ENCODE assay signal across 19 cellular contexts in the genomic region with DNA sequence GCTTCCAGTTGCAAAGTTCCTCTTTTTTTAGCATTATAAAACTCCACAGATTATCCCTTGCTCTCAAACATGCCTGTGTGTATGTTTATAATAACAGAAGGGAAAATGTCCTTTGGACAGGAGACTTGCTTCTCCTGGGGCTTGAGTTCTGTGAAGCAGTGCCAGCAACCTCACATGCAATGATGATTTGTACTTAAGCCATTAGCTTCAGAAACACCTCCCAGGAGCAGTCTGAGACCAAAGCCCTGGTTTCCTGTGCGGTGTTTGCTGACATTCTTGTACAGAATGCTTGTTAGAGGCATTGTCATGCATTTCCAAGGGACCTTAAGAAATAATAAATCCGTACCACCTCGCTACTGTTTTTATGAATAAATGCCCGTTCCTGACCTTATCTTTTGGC.
DNase-seq lines count a peak whose midpoint lies in the region; TF ChIP-seq lines count a peak whose summit lies in the region.
"Had no signal": no experiment of that assay in that cellular context is flagged by ENCODE, and none has a peak within 500 bp of the region (broad histone marks: within the 10 kb centered on the region; RNA-seq: fewer than 3 reads in every experiment).

No MANE protein-coding gene starts in this region.

- H3K27ac Mint-ChIP-seq in Caco-2 (ENCODE audit: unreplicated experiment), result no peak overlapping the region
- H3K27ac Mint-ChIP-seq: CD14-positive monocyte, HFFc6 had no signal

- WGBS in hepatocyte (ENCODE audit: low lambda C conversion rate, missing lambda C conversion rate), result 62% methylated on average over 4 of the region's 4 CpGs

- no peaks in the 10 kb centered on the region for H3K9me3 ChIP-seq in MG63
- no peaks in the 10 kb centered on the region for H3K9me3 ChIP-seq in hepatocyte (ENCODE audit: low read depth)
- no peaks in the 10 kb centered on the region for H3K9me3 ChIP-seq in stomach smooth muscle (ENCODE audit: control insufficient read depth in 2 of 2, low read length in 2 of 2)
- H3K9me3 ChIP-seq in Caco-2, result peaks cover 2% of the 10 kb centered on the region
- H3K9me3 ChIP-seq: SK-N-SH had no signal

- H3K4me1 ChIP-seq in hepatocyte (ENCODE audit: insufficient read depth), result peaks cover 5% of the 10 kb centered on the region
- peaks cover 24% of the 10 kb centered on the region for H3K4me1 ChIP-seq in stomach smooth muscle (ENCODE audit: control insufficient read depth, insufficient read depth, low read length)
- H3K4me1 ChIP-seq in Caco-2, result no peaks in the 10 kb centered on the region

- H3K27ac ChIP-seq in hepatocyte, result peak overlapping the region; percentile 14
- H3K27ac ChIP-seq in stomach smooth muscle (ENCODE audit: low read length), result peak overlapping the region; percentile 46

- H3K79me2 ChIP-seq in hepatocyte, result no peaks in the 10 kb centered on the region

- no peak overlapping the region for H3K9ac ChIP-seq in stomach smooth muscle (ENCODE audit: low read length in 2 of 2)
- H3K9ac ChIP-seq: SK-N-SH had no signal

- H3K4me3 ChIP-seq in MG63 (no peak overlapping the region), hepatocyte (no peak overlapping the region), stomach smooth muscle (ENCODE audit: low read length in 2 of 2) (peak overlapping the region; percentile 2 to 29), Caco-2 (ENCODE audit: low read depth, low read length) (no peak overlapping the region)

- intact Hi-C loops in Caco-2 (cut with micrococcal nuclease; ENCODE audit: unreplicated experiment), result no loop called here

- DNase-seq in MG63, result peak; percentile 43
- peak; percentile 1 for DNase-seq in cerebellar cortex (ENCODE audit: low spot score)
- no peak for DNase-seq in hepatocyte (ENCODE audit: low spot score)
- DNase-seq in SW480 (ENCODE audit: low spot score), result no peak
- no peak for DNase-seq in HT-29 (ENCODE audit: low spot score)
- DNase-seq in Caco-2, result no peak
- DNase-seq: ACHN, AML-193, COR-L47, DMS153, EL, HFFc6, NCI-H1417 treated with DMSO at 0.1 percent for 48 hours, NCI-H2029, NCI-H2171 treated with DMSO at 0.1 percent for 48 hours, NCI-H774, SK-N-SH had no signal

- POLR2A ChIA-PET in Caco-2 (lab: Charles Lee), result no interaction called here

- H3K4me1 Mint-ChIP-seq in Caco-2 (ENCODE audit: low read depth, unreplicated experiment), result no peaks in the 10 kb centered on the region
- H3K4me1 Mint-ChIP-seq: CD14-positive monocyte had no signal

- H3K4me3 Mint-ChIP-seq in Caco-2 (ENCODE audit: unreplicated experiment), result no peak overlapping the region
- H3K4me3 Mint-ChIP-seq: CD14-positive monocyte, HFFc6 had no signal

- no peaks in the 10 kb centered on the region for H3K9me3 Mint-ChIP-seq in Caco-2 (ENCODE audit: unreplicated experiment)

- TF ChIP-seq CTCF in hepatocyte (IDR thresholded peaks at IDR 0.05; ENCODE audit: poor library complexity) (no peak), Caco-2 (IDR thresholded peaks at IDR 0.05; ENCODE audit: insufficient read depth in 1 of 2, low read depth in 1 of 2, low read length in 1 of 2, severe bottlenecking in 1 of 2, unreplicated experiment in 1 of 2) (no peak)

- H3K36me3 ChIP-seq in MG63 (no peaks in the 10 kb centered on the region), hepatocyte (replicated peaks; ENCODE audit: insufficient read depth, low read depth) (no peaks in the 10 kb centered on the region), stomach smooth muscle (ENCODE audit: control insufficient read depth in 2 of 2, insufficient read depth in 2 of 2, low read length in 2 of 2) (no peaks in the 10 kb centered on the region), Caco-2 (ENCODE audit: control insufficient read depth, insufficient read depth, low read length) (no peaks in the 10 kb centered on the region)

- no peaks in the 10 kb centered on the region for H4K20me1 ChIP-seq in hepatocyte (ENCODE audit: insufficient read depth, poor library complexity, severe bottlenecking)

- H3K4me2 ChIP-seq in hepatocyte, result peak overlapping the region; percentile 25
- H3K4me2 ChIP-seq: SK-N-SH had no signal

- BruUV-seq in Caco-2 (replicated peaks; lab: Mats Ljungman, UMichigan), result no TSS peak

- CTCF ChIA-PET in Caco-2 (lab: Charles Lee), result no interaction called here

- no peaks in the 10 kb centered on the region for H3K9me2 ChIP-seq in hepatocyte (replicated peaks; ENCODE audit: insufficient read depth)
- H3K9me2 ChIP-seq: SK-N-SH had no signal

- no peaks in the 10 kb centered on the region for H3K27me3 Mint-ChIP-seq in Caco-2 (ENCODE audit: insufficient read depth, unreplicated experiment)

- H2AFZ ChIP-seq in hepatocyte, result no peak overlapping the region

- no peaks in the 10 kb centered on the region for H3K36me3 Mint-ChIP-seq in Caco-2 (ENCODE audit: insufficient read depth, unreplicated experiment)
- H3K36me3 Mint-ChIP-seq: CD14-positive monocyte had no signal

- H3K27me3 ChIP-seq in MG63 (no peaks in the 10 kb centered on the region), hepatocyte (no peaks in the 10 kb centered on the region), stomach smooth muscle (ENCODE audit: control insufficient read depth in 1 of 2, insufficient read depth in 2 of 2, low read length in 2 of 2) (no peaks in the 10 kb centered on the region), Caco-2 (replicated peaks; ENCODE audit: control insufficient read depth, insufficient read depth, low read length) (no peaks in the 10 kb centered on the region)

Comparison
In these comparisons a context has a peak if more than half of its experiments do, and no peak if none do; other contexts are left out.
1. DNase-seq: peak in MG63 (single experiment) and cerebellar cortex (single experiment); none in hepatocyte (single experiment), SW480 (single experiment), HT-29 (single experiment) and Caco-2 (0 of 2).
2. H3K4me3 ChIP-seq: peak in stomach smooth muscle (2 of 2); none in MG63 (single experiment), hepatocyte (single experiment) and Caco-2 (single experiment).